ENCODE assay signal across 1 cellular context in the genomic region with DNA sequence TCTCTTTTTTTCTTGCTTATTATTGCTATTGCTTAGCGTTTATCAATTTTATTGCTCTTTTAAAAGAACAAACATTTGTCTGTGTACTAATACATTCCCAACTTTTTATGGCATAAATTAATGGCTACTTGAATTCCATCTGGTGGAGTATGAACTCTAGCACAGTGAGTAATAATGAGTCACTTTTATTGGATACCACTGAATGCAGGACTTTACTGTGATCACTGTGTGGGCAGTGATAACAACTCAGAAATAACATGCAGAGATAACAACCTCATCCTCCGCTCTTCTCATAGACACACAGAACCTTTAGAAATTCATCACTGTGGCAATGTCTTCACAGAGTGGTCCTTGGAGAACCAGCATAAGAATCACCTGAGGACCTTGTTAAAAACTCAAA.
TF ChIP-seq lines count a peak whose summit lies in the region.

No MANE protein-coding gene starts in this region.

TF ChIP-seq in H1, 55 proteins besides CTCF, POLR2A, EP300 and RAD21:
- TF ChIP-seq FOSL1 (IDR thresholded peaks at IDR 0.05; ENCODE audit: insufficient read depth, low read depth, low read length) (no peak), TAF1 (IDR thresholded peaks at IDR 0.05; ENCODE audit: low read depth, low read length) (no peak), KDM5A (IDR thresholded peaks at IDR 0.05; ENCODE audit: low read length) (no peak)
